15 cellular contexts compared by ENCODE assay signal in genomic region chr19:2648099-2648498, GRCh38.
"Had no signal": no experiment of that assay in that cellular context is flagged by ENCODE, and none has a peak within 500 bp of the region (broad histone marks: within the 10 kb centered on the region; RNA-seq: fewer than 3 reads in every experiment).

No MANE protein-coding gene starts in this region.

- H3K27me3 Mint-ChIP-seq: activated CD4-positive, alpha-beta T cell treated with anti-CD3 and anti-CD28 coated beads, Interleukin-2, amount 10 ng/mL, durations not matched to agents 24 days and 14 days; activated T-cell treated with anti-CD3 and anti-CD28 coated beads, Interleukin-2, amount 50 U/mL, for 24 hours; stimulated activated naive CD8-positive, alpha-beta T cell treated with anti-CD3 and anti-CD28 coated beads, Interleukin-15, amount 100 ng/mL, for 72 hours had no signal

- H3K4me1 ChIP-seq: breast epithelium, foreskin keratinocyte, upper lobe of left lung, vagina had no signal

- H3K9me3 Mint-ChIP-seq: activated CD4-positive, alpha-beta memory T cell treated with anti-CD3 and anti-CD28 coated beads, Interleukin-2, amount 10 ng/mL, durations not matched to agents 7 days and 5 days; activated CD4-positive, alpha-beta T cell treated with anti-CD3 and anti-CD28 coated beads, Interleukin-2, amount 10 ng/mL, durations not matched to agents 24 days and 14 days; activated naive CD4-positive, alpha-beta T cell treated with anti-CD3 and anti-CD28 coated beads, Interleukin-2, amount 10 ng/mL, durations not matched to agents 7 days and 5 days; activated T-cell treated with anti-CD3 and anti-CD28 coated beads, Interleukin-2, amount 50 U/mL, for 24 hours; endodermal cell; nephron progenitor cell; stimulated activated naive CD8-positive, alpha-beta T cell treated with anti-CD3 and anti-CD28 coated beads, Interleukin-15, amount 100 ng/mL, for 72 hours had no signal

- H3K36me3 Mint-ChIP-seq: activated naive CD4-positive, alpha-beta T cell treated with anti-CD3 and anti-CD28 coated beads, Interleukin-2, amount 10 ng/mL, durations not matched to agents 7 days and 5 days had no signal

- H3K4me1 Mint-ChIP-seq: activated CD4-positive, alpha-beta memory T cell treated with anti-CD3 and anti-CD28 coated beads, Interleukin-2, amount 10 ng/mL, durations not matched to agents 7 days and 5 days; activated CD4-positive, alpha-beta T cell treated with anti-CD3 and anti-CD28 coated beads, Interleukin-2, amount 10 ng/mL, durations not matched to agents 24 days and 14 days; activated naive CD4-positive, alpha-beta T cell treated with anti-CD3 and anti-CD28 coated beads, Interleukin-2, amount 10 ng/mL, durations not matched to agents 7 days and 5 days; endodermal cell; stimulated activated naive CD8-positive, alpha-beta T cell treated with anti-CD3 and anti-CD28 coated beads, Interleukin-15, amount 100 ng/mL, for 72 hours had no signal

- H3K36me3 ChIP-seq: breast epithelium, heart right ventricle, vagina had no signal

- H3K9me3 ChIP-seq: breast epithelium, neutrophil, upper lobe of left lung, vagina had no signal

- H3K4me3 ChIP-seq: breast epithelium, heart right ventricle, skin epidermis, upper lobe of left lung, vagina had no signal

- DNase-seq: activated gamma-delta T cell had no signal

- H3K27ac ChIP-seq: breast epithelium, foreskin keratinocyte, heart right ventricle, neutrophil, skin epidermis, upper lobe of left lung, vagina had no signal

- H3K4me3 Mint-ChIP-seq: activated CD4-positive, alpha-beta memory T cell treated with anti-CD3 and anti-CD28 coated beads, Interleukin-2, amount 10 ng/mL, durations not matched to agents 7 days and 5 days; activated CD4-positive, alpha-beta T cell treated with anti-CD3 and anti-CD28 coated beads, Interleukin-2, amount 10 ng/mL, durations not matched to agents 24 days and 14 days; activated naive CD4-positive, alpha-beta T cell treated with anti-CD3 and anti-CD28 coated beads, Interleukin-2, amount 10 ng/mL, durations not matched to agents 7 days and 5 days; activated T-cell treated with anti-CD3 and anti-CD28 coated beads, Interleukin-2, amount 50 U/mL, for 24 hours; endodermal cell; nephron progenitor cell; stimulated activated naive CD8-positive, alpha-beta T cell treated with anti-CD3 and anti-CD28 coated beads, Interleukin-15, amount 100 ng/mL, for 72 hours had no signal

- H3K27me3 ChIP-seq: breast epithelium, foreskin keratinocyte, heart right ventricle, neutrophil, upper lobe of left lung, vagina had no signal

- H3K27ac Mint-ChIP-seq: activated CD4-positive, alpha-beta memory T cell treated with anti-CD3 and anti-CD28 coated beads, Interleukin-2, amount 10 ng/mL, durations not matched to agents 7 days and 5 days; activated CD4-positive, alpha-beta T cell treated with anti-CD3 and anti-CD28 coated beads, Interleukin-2, amount 10 ng/mL, durations not matched to agents 24 days and 14 days; activated naive CD4-positive, alpha-beta T cell treated with anti-CD3 and anti-CD28 coated beads, Interleukin-2, amount 10 ng/mL, durations not matched to agents 7 days and 5 days; activated T-cell treated with anti-CD3 and anti-CD28 coated beads, Interleukin-2, amount 50 U/mL, for 24 hours; endodermal cell; nephron progenitor cell; stimulated activated naive CD8-positive, alpha-beta T cell treated with anti-CD3 and anti-CD28 coated beads, Interleukin-15, amount 100 ng/mL, for 72 hours had no signal
